Comparison of ENCODE assay signal across 1 cellular context in the genomic region with DNA sequence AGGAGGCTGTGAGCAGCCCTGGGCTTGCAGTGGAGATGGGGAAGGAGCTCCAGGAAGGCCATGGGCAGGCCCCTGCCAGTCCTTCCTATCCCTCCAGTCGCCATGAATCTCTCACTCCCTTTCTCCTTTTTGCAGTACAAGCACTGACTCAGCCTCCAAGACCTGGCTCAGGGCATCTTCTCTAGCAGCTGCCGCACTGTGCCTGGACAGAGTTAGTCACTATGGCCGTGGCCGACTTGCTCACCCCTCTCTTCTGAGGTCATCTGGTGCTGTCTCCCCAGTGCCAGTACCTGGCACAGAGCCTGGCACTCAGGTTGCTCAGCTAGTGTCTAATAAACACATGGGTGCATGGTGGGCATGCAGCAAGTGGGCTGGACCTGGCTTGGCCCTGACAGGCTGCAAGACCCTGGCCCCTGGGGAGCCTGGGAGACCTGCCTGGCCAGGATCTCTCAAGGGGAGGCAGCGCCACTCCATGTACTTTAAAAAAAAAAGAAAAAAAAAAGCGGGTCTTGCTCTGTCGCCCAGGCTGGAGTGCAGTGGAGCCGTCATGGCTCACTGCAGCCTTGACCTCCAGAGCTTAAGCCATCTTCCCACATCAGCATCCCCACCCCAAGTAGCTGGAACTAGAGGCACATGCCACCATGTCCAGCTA.
TF ChIP-seq lines count a peak whose summit lies in the region.

No MANE protein-coding gene starts in this region.

TF ChIP-seq in SK-N-SH, 30 proteins besides CTCF, POLR2A, EP300 and RAD21 (continued from another document):
- TF ChIP-seq POLR2AphosphoS5 (IDR thresholded peaks at IDR 0.05; ENCODE audit: low read depth, low read length) = no peak
- no peak for TF ChIP-seq TEAD4 (IDR thresholded peaks at IDR 0.05; ENCODE audit: borderline replicate concordance, insufficient read depth)
